In genomic region chr10:102132563-102133372, GRCh38 we compare ENCODE assay signal across 8 cellular contexts. TPM values are rescaled to one million over a fixed set of nuclear protein-coding genes. Genes with fewer than 3 reads are reported as not detected.
A peak's percentile ranks its signal among the peaks of the same experiment; 100 is the strongest.
DNase-seq lines count a peak whose midpoint lies in the region; ATAC-seq and TF ChIP-seq lines count a peak whose summit lies in the region.

PPRC1 (plus strand) TSS chr10:102133040; CDS start chr10:102133069, 29 bp downstream.

- DNase-seq in NCI-H2029 treated with DMSO at 0.1 percent for 48 hours (lab: John Stamatoyannopoulos, UW) (peak; percentile 89), T-helper 9 cell (peak; percentile 93), astrocyte of the cerebellum (ENCODE audit: low read depth) (peak; percentile 99), hepatic stellate cell (ENCODE audit: low spot score) (peak; percentile 98), renal cortical epithelial cell (ENCODE audit: low read depth) (peak; percentile 97)

- in situ Hi-C loops in astrocyte of the cerebellum (cut with HindIII; ENCODE audit: low sequenced_read_pairs): no loop called here

- H3K27ac ChIP-seq in 22Rv1: peak within 1 kb of the TSS; percentile 93

- H3K4me3 ChIP-seq in astrocyte of the cerebellum (ENCODE audit: low read depth, low read length): peak within 1 kb of the TSS; percentile 96

- TF ChIP-seq CTCF in 22Rv1 (IDR thresholded peaks at IDR 0.05) (peak; percentile 93), astrocyte of the cerebellum (IDR thresholded peaks at IDR 0.05; ENCODE audit: low read depth, low read length, missing control alignments) (peak; percentile 92)

- ATAC-seq in GM18508 (IDR thresholded peaks at IDR 0.05; ENCODE audit: insufficient read depth, unreplicated experiment): peak; percentile 87
- ATAC-seq in HG03025 (IDR thresholded peaks at IDR 0.05; ENCODE audit: low FRiP score, unreplicated experiment): peak; percentile 85

RNA-seq across cellular contexts. Expression of gene PPRC1, which starts in this region (rescaled TPM):
- total RNA-seq in renal cortical epithelial cell: 7.8 and 17.4 TPM in 2 replicates

Comparison
In these comparisons a context has a peak if more than half of its experiments do, and no peak if none do; other contexts are left out.
1. Peak in every context shown above with its lines: DNase-seq, ATAC-seq, H3K4me3 ChIP-seq and H3K27ac ChIP-seq.